Comparison of ENCODE assay signal across 22 cellular contexts in the genomic region with DNA sequence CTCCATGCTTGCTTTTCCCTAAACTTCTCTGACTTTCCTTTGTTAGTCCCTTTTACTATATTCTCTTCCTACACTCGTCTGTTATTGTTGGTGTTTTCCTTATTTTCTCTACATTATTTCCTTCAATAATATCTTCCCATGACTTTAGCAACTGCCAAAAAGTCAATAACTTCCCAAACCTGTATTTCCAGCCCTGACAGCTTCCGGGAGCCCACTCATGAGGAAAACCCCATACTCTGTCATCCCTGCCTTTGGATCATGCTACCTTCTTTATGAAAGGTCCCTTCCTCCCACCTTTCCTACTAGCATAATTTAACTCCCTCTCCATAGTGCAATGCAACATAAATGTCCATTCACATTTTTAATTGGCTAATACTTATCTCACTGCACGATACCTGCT.
"Had no signal": no experiment of that assay in that cellular context is flagged by ENCODE, and none has a peak within 500 bp of the region (broad histone marks: within the 10 kb centered on the region; RNA-seq: fewer than 3 reads in every experiment).

No MANE protein-coding gene starts in this region.

- H3K27ac Mint-ChIP-seq: dendritic cell treated with granulocyte-macrophage colony-stimulating factor and Interleukin-4, amounts not matched to agents 40 ng/mL and 50 ng/mL, for 4 days; naive thymus-derived CD8-positive, alpha-beta T cell; stimulated activated naive B cell treated with anti-CD40 and anti-IgM and Interleukin-4, amounts not matched to agents 10 μg/mL and 1 μg/mL and 100 μg/mL, for 72 hours had no signal

- H3K27ac ChIP-seq: foreskin keratinocyte, heart left ventricle, ovary, right atrium auricular region, sigmoid colon, skin epidermis, thoracic aorta had no signal

- H3K27me3 Mint-ChIP-seq: dendritic cell treated with granulocyte-macrophage colony-stimulating factor and Interleukin-4, amounts not matched to agents 40 ng/mL and 50 ng/mL, for 4 days; naive thymus-derived CD8-positive, alpha-beta T cell; stimulated activated naive B cell treated with anti-CD40 and anti-IgM and Interleukin-4, amounts not matched to agents 10 μg/mL and 1 μg/mL and 100 μg/mL, for 72 hours; stimulated activated naive CD8-positive, alpha-beta T cell treated with anti-CD3 and anti-CD28 coated beads, Interleukin-15, amount 100 ng/mL, for 72 hours had no signal

- H3K27me3 ChIP-seq: foreskin keratinocyte, heart left ventricle, ovary, right atrium auricular region, sigmoid colon had no signal

- H3K9me3 Mint-ChIP-seq: dendritic cell treated with granulocyte-macrophage colony-stimulating factor and Interleukin-4, amounts not matched to agents 40 ng/mL and 50 ng/mL, for 4 days; neural crest cell had no signal

- H3K9me3 ChIP-seq: mucosa of descending colon, ovary, right atrium auricular region, sigmoid colon, thoracic aorta had no signal

- H3K4me3 Mint-ChIP-seq: dendritic cell treated with granulocyte-macrophage colony-stimulating factor and Interleukin-4, amounts not matched to agents 40 ng/mL and 50 ng/mL, for 4 days; naive thymus-derived CD8-positive, alpha-beta T cell; neural crest cell; stimulated activated naive B cell treated with anti-CD40 and anti-IgM and Interleukin-4, amounts not matched to agents 10 μg/mL and 1 μg/mL and 100 μg/mL, for 72 hours; stimulated activated naive CD8-positive, alpha-beta T cell treated with anti-CD3 and anti-CD28 coated beads, Interleukin-15, amount 100 ng/mL, for 72 hours had no signal

- ATAC-seq: foreskin keratinocyte; heart left ventricle; naive thymus-derived CD8-positive, alpha-beta T cell; stimulated activated naive B cell treated with anti-CD40 and anti-IgM and Interleukin-4, amounts not matched to agents 10 μg/mL and 1 μg/mL and 100 μg/mL, for 72 hours; stimulated activated naive CD8-positive, alpha-beta T cell treated with anti-CD3 and anti-CD28 coated beads, Interleukin-15, amount 100 ng/mL, for 72 hours had no signal

- H3K4me1 ChIP-seq: foreskin keratinocyte, heart left ventricle, right atrium auricular region, sigmoid colon had no signal

- H3K36me3 ChIP-seq: heart left ventricle, ovary, right atrium auricular region, sigmoid colon, thoracic aorta had no signal

- H3K4me3 ChIP-seq: heart left ventricle, mucosa of descending colon, ovary, right atrium auricular region, sigmoid colon, skin epidermis, thoracic aorta had no signal

- FAIRE-seq: colon had no signal

- DNase-seq: erythroblast; foreskin keratinocyte; heart left ventricle; hypothalamus; islet precursor cell; mammary epithelial cell; naive thymus-derived CD8-positive, alpha-beta T cell; nucleus accumbens; ovary; sigmoid colon; stimulated activated CD4-positive, alpha-beta T cell treated with anti-CD3 and anti-CD28 coated beads, Interleukin-2, amount 100 ng/mL, for 24 hours; stimulated activated CD4-positive, alpha-beta T cell treated with anti-CD3 and anti-CD28 coated beads, Interleukin-4, amount 100 ng/mL, for 4 hours; stimulated activated naive B cell treated with anti-CD40 and anti-IgM and Interleukin-4, amounts not matched to agents 10 μg/mL and 1 μg/mL and 100 μg/mL, for 72 hours; stimulated activated naive CD8-positive, alpha-beta T cell treated with anti-CD3 and anti-CD28 coated beads, Interleukin-15, amount 100 ng/mL, for 72 hours; trophoblast cell had no signal

- H3K36me3 Mint-ChIP-seq: naive thymus-derived CD8-positive, alpha-beta T cell; stimulated activated naive B cell treated with anti-CD40 and anti-IgM and Interleukin-4, amounts not matched to agents 10 μg/mL and 1 μg/mL and 100 μg/mL, for 72 hours had no signal

- H3K4me1 Mint-ChIP-seq: naive thymus-derived CD8-positive, alpha-beta T cell; stimulated activated naive B cell treated with anti-CD40 and anti-IgM and Interleukin-4, amounts not matched to agents 10 μg/mL and 1 μg/mL and 100 μg/mL, for 72 hours; stimulated activated naive CD8-positive, alpha-beta T cell treated with anti-CD3 and anti-CD28 coated beads, Interleukin-15, amount 100 ng/mL, for 72 hours had no signal
